Comparison of ENCODE assay signal across 18 cellular contexts in the genomic region with DNA sequence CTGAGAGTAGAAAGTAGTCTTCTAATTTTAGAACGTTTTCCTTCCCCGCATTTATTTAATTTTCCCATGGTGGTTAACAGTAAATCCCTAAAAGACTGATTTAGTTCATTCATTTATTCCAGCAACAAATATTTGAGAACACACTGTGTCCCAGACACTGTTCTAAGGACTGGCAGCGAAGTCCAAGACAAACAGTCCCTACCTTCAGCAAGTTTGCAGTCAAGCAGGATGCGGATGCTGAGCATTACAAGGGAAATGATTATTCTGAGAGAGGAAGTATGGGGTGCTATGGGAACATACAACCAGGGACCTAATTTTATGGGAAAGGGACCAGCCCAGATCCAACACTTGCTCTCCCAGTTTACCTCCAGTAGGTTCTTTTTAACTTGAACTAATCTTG. TPM values are rescaled to one million over a fixed set of nuclear protein-coding genes. Genes with fewer than 3 reads are reported as not detected.
A peak's percentile ranks its signal among the peaks of the same experiment; 100 is the strongest.
DNase-seq lines count a peak whose midpoint lies in the region; ATAC-seq and TF ChIP-seq lines count a peak whose summit lies in the region.
"Had no signal": no experiment of that assay in that cellular context is flagged by ENCODE, and none has a peak within 500 bp of the region (broad histone marks: within the 10 kb centered on the region; RNA-seq: fewer than 3 reads in every experiment).

No MANE protein-coding gene starts in this region.

- H3K27ac ChIP-seq in RWPE2 (ENCODE audit: poor library complexity, severe bottlenecking) (peak overlapping the region; percentile 67), esophagus squamous epithelium (peak overlapping the region; percentile 86 to 94 (median 92))

- H3K36me3 Mint-ChIP-seq in activated naive CD4-positive, alpha-beta T cell treated with anti-CD3 and anti-CD28 coated beads, Interleukin-2, amount 10 ng/mL, durations not matched to agents 7 days and 5 days = peaks cover 16% of the 10 kb centered on the region
- peaks cover 16% of the 10 kb centered on the region for H3K36me3 Mint-ChIP-seq in stimulated activated memory B cell treated with anti-CD40 and anti-IgM and Interleukin-4, amounts not matched to agents 10 μg/mL and 1 μg/mL and 100 μg/mL, for 72 hours
- peaks cover 33% of the 10 kb centered on the region for H3K36me3 Mint-ChIP-seq in mesothelial cell of epicardium

- H3K4me1 ChIP-seq in RWPE2 (ENCODE audit: insufficient read depth, poor library complexity, severe bottlenecking) (no peaks in the 10 kb centered on the region), esophagus squamous epithelium (peaks cover 25 to 63% (median 28%) of the 10 kb centered on the region in 3 donors)

- H3K27me3 Mint-ChIP-seq in activated naive CD4-positive, alpha-beta T cell treated with anti-CD3 and anti-CD28 coated beads, Interleukin-2, amount 10 ng/mL, durations not matched to agents 7 days and 5 days = peaks cover 21% of the 10 kb centered on the region
- peaks cover 18% of the 10 kb centered on the region for H3K27me3 Mint-ChIP-seq in stimulated activated memory B cell treated with anti-CD40 and anti-IgM and Interleukin-4, amounts not matched to agents 10 μg/mL and 1 μg/mL and 100 μg/mL, for 72 hours
- peaks cover 14% of the 10 kb centered on the region for H3K27me3 Mint-ChIP-seq in mesothelial cell of epicardium (ENCODE audit: low read depth)

- CTCF ChIA-PET in activated naive CD4-positive, alpha-beta T cell treated with anti-CD3 and anti-CD28 coated beads, Interleukin-2, amount 10 ng/mL, durations not matched to agents 7 days and 5 days (lab: Charles Lee) = interaction anchor here (1.0 to 2.9 kb wide), 2 partner anchors 21 to 37 kb away, joined by 3 to 8 read pairs; no protein-coding TSS in a partner anchor

- 91 to 99% methylated on average over 4 of the region's 4 CpGs for WGBS in esophagus squamous epithelium, 2 donors

- H3K27me3 ChIP-seq in RWPE2 (ENCODE audit: insufficient read depth, poor library complexity, severe bottlenecking) (no peaks in the 10 kb centered on the region), esophagus squamous epithelium (no peaks in the 10 kb centered on the region)
- H3K27me3 ChIP-seq: adrenal gland, colonic mucosa, esophagus muscularis mucosa, MG63, pancreas, testis had no signal

- TF ChIP-seq CTCF in RWPE2 (IDR thresholded peaks at IDR 0.05; ENCODE audit: poor library complexity, severe bottlenecking) = no peak
- TF ChIP-seq CTCF in esophagus squamous epithelium (IDR thresholded peaks at IDR 0.05) = no peak
- TF ChIP-seq CTCF in mesothelial cell of epicardium (IDR thresholded peaks at IDR 0.05; ENCODE audit: unreplicated experiment) = no peak

- no peak overlapping the region for H3K4me3 Mint-ChIP-seq in activated naive CD4-positive, alpha-beta T cell treated with anti-CD3 and anti-CD28 coated beads, Interleukin-2, amount 10 ng/mL, durations not matched to agents 7 days and 5 days
- H3K4me3 Mint-ChIP-seq in stimulated activated memory B cell treated with anti-CD40 and anti-IgM and Interleukin-4, amounts not matched to agents 10 μg/mL and 1 μg/mL and 100 μg/mL, for 72 hours = no peak overlapping the region
- H3K4me3 Mint-ChIP-seq in mesothelial cell of epicardium = no peak overlapping the region

- TF ChIP-seq POLR2A in esophagus squamous epithelium (IDR thresholded peaks at IDR 0.05) = no peak

- no peak for DNase-seq in activated naive CD4-positive, alpha-beta T cell treated with anti-CD3 and anti-CD28 coated beads, Interleukin-2, amount 10 ng/mL, durations not matched to agents 7 days and 5 days
- no peak for DNase-seq in activated naive CD4-positive, alpha-beta T cell (lab: John Stamatoyannopoulos, UW)
- no peak for DNase-seq in RWPE2 (ENCODE audit: low spot score)
- DNase-seq in esophagus squamous epithelium (lab: John Stamatoyannopoulos, UW) = no peak
- DNase-seq in dedifferentiated amniotic fluid mesenchymal stem cell (ENCODE audit: extremely low spot score) = no peak
- DNase-seq in mesothelial cell of epicardium (ENCODE audit: low spot score in 2 of 2, unreplicated experiment in 2 of 2) = no peak
- DNase-seq in MV-4-11 (lab: John Stamatoyannopoulos, UW) = no peak
- DNase-seq: adrenal gland, colonic mucosa, DMS79, MG63, NCI-H2107, NCI-H748 treated with DMSO at 0.1 percent for 48 hours, pancreas, testis had no signal

- H3K4me3 ChIP-seq in RWPE2 (ENCODE audit: severe bottlenecking) (no peak overlapping the region), esophagus squamous epithelium (no peak overlapping the region)
- H3K4me3 ChIP-seq: colonic mucosa, lung had no signal

- no peak for ATAC-seq in RWPE2 (ENCODE audit: low read depth)
- ATAC-seq in stimulated activated memory B cell treated with anti-CD40 and anti-IgM and Interleukin-4, amounts not matched to agents 10 μg/mL and 1 μg/mL and 100 μg/mL, for 72 hours = no peak

- intact Hi-C loops in esophagus squamous epithelium (cut with DNase I) = no loop called here

- H3K9me3 Mint-ChIP-seq in activated naive CD4-positive, alpha-beta T cell treated with anti-CD3 and anti-CD28 coated beads, Interleukin-2, amount 10 ng/mL, durations not matched to agents 7 days and 5 days = no peaks in the 10 kb centered on the region
- no peaks in the 10 kb centered on the region for H3K9me3 Mint-ChIP-seq in stimulated activated memory B cell treated with anti-CD40 and anti-IgM and Interleukin-4, amounts not matched to agents 10 μg/mL and 1 μg/mL and 100 μg/mL, for 72 hours
- H3K9me3 Mint-ChIP-seq in mesothelial cell of epicardium = no peaks in the 10 kb centered on the region

- H3K9me3 ChIP-seq in RWPE2 (ENCODE audit: severe bottlenecking) (no peaks in the 10 kb centered on the region), esophagus squamous epithelium (no peaks in the 10 kb centered on the region)
- H3K9me3 ChIP-seq: adrenal gland, colonic mucosa, esophagus muscularis mucosa, MG63, pancreas, testis had no signal

- peaks cover 44% of the 10 kb centered on the region for H3K4me1 Mint-ChIP-seq in activated naive CD4-positive, alpha-beta T cell treated with anti-CD3 and anti-CD28 coated beads, Interleukin-2, amount 10 ng/mL, durations not matched to agents 7 days and 5 days
- peaks cover 20% of the 10 kb centered on the region for H3K4me1 Mint-ChIP-seq in stimulated activated memory B cell treated with anti-CD40 and anti-IgM and Interleukin-4, amounts not matched to agents 10 μg/mL and 1 μg/mL and 100 μg/mL, for 72 hours
- peaks cover 25% of the 10 kb centered on the region for H3K4me1 Mint-ChIP-seq in mesothelial cell of epicardium

- peak overlapping the region; percentile 95 for H3K27ac Mint-ChIP-seq in activated naive CD4-positive, alpha-beta T cell treated with anti-CD3 and anti-CD28 coated beads, Interleukin-2, amount 10 ng/mL, durations not matched to agents 7 days and 5 days
- H3K27ac Mint-ChIP-seq in stimulated activated memory B cell treated with anti-CD40 and anti-IgM and Interleukin-4, amounts not matched to agents 10 μg/mL and 1 μg/mL and 100 μg/mL, for 72 hours = peak overlapping the region; percentile 93
- no peak overlapping the region for H3K27ac Mint-ChIP-seq in mesothelial cell of epicardium

- peaks cover 53% of the 10 kb centered on the region for H3K36me3 ChIP-seq in RWPE2 (ENCODE audit: low read depth)
- peaks cover 0 to 72% (median 1%) of the 10 kb centered on the region in 3 donors for H3K36me3 ChIP-seq in esophagus squamous epithelium
- H3K36me3 ChIP-seq: colonic mucosa had no signal

RNA-seq across cellular contexts. Expression of gene C1orf74, which starts 1.2 kb away (rescaled TPM):
- total RNA-seq in esophagus squamous epithelium = 1 to 10 TPM; 2.9 to 6.2 (median 4.1) TPM
- total RNA-seq in mesothelial cell of epicardium = 3.5 to 3.8 TPM (median 3.5 TPM) in 3 replicates

RNA-seq across cellular contexts. Expression of gene IRF6, which starts 20.4 kb away (rescaled TPM):
- 100 to 1,000 TPM in 2 of 4 donors, 10 to 100 TPM in 2; 94.8 to 110 (median 98.6) TPM for total RNA-seq in esophagus squamous epithelium
- 38.1 to 43.1 TPM (median 39.9 TPM) in 3 replicates for total RNA-seq in mesothelial cell of epicardium

RNA-seq across cellular contexts. Expression of gene TRAF3IP3, which starts 29.7 kb away (rescaled TPM):
- 10 to 100 TPM in 1 of 4 donors, 1 to 10 TPM in 3; 1.2 to 10.3 (median 1.9) TPM for total RNA-seq in esophagus squamous epithelium
- total RNA-seq in mesothelial cell of epicardium = 0.85 to 1.2 TPM (median 1.1 TPM) in 3 replicates

RNA-seq across cellular contexts. Expression of gene UTP25, which starts 42.2 kb away (rescaled TPM):
- 10 to 100 TPM in 1 of 4 donors, 1 to 10 TPM in 3; 3.9 to 13.5 (median 7.8) TPM for total RNA-seq in esophagus squamous epithelium
- 8.8 to 9.7 TPM (median 9.0 TPM) in 3 replicates for total RNA-seq in mesothelial cell of epicardium
